ENCODE assay signal across 8 cellular contexts in genomic region chr20:58389324-58389967, GRCh38. TPM values are rescaled to one million over a fixed set of nuclear protein-coding genes. Genes with fewer than 3 reads are reported as not detected.
DNase-seq lines count a peak whose midpoint lies in the region; ATAC-seq lines count a peak whose summit lies in the region.

No MANE protein-coding gene starts in this region.

- H3K9me3 ChIP-seq in CD8-positive, alpha-beta memory T cell (ENCODE audit: low read length): no peaks in the 10 kb centered on the region
- H3K9me3 ChIP-seq in SK-N-MC (ENCODE audit: low read depth, low read length): no peaks in the 10 kb centered on the region
- no peaks in the 10 kb centered on the region for H3K9me3 ChIP-seq in ectodermal cell (ENCODE audit: control insufficient read depth, low read length)

- H3K36me3 ChIP-seq in CD8-positive, alpha-beta memory T cell (ENCODE audit: insufficient read depth, low read length): peaks cover 4% of the 10 kb centered on the region
- peaks cover 37% of the 10 kb centered on the region for H3K36me3 ChIP-seq in SK-N-MC (ENCODE audit: insufficient read depth, low read length)
- H3K36me3 ChIP-seq in ectodermal cell (ENCODE audit: control insufficient read depth, insufficient read depth, low read length): peaks cover 6% of the 10 kb centered on the region

- POLR2A ChIA-PET in CD8-positive, alpha-beta memory T cell (lab: Charles Lee): interaction anchor here (0.6 to 1.9 kb wide), 10 partner anchors 19 to 1998 kb away, joined by 3 to 15 read pairs (median 4); partner anchors contain the start of genes AURKA, RAB22A and STX16

- DNase-seq in CD8-positive, alpha-beta memory T cell: peak in 2 of 5 donors; percentile 46 to 48
- DNase-seq in SK-N-MC (ENCODE audit: low read depth, low spot score) (no peak), mesenteric fat pad (ENCODE audit: low spot score) (peak; percentile 90), GOT3 (lab: John Stamatoyannopoulos, UW) (no peak)

- peak overlapping the region; percentile 96 for H3K27ac ChIP-seq in CD8-positive, alpha-beta memory T cell (ENCODE audit: low read depth, low read length)
- H3K27ac ChIP-seq in SK-N-MC (peak overlapping the region; percentile 87), ectodermal cell (ENCODE audit: insufficient read depth, low read depth, low read length, poor library complexity, severe bottlenecking) (peak overlapping the region; percentile 80), temporal lobe (ENCODE audit: low read depth, low read length) (peak overlapping the region; percentile 62)

- WGBS in ectodermal cell, 2 experiments: 1 to 2% methylated on average over 56 of the region's 56 CpGs

- ATAC-seq in GM19043 (IDR thresholded peaks at IDR 0.05; ENCODE audit: low read depth, unreplicated experiment) (peak; percentile 15), HG03139 (IDR thresholded peaks at IDR 0.05; ENCODE audit: unreplicated experiment) (peak; percentile 30)

- peak overlapping the region; percentile 97 to 100 (median 99) for H3K27ac Mint-ChIP-seq in CD8-positive, alpha-beta memory T cell

- CTCF ChIA-PET in CD8-positive, alpha-beta memory T cell (lab: Charles Lee): interaction anchor here (1.0 to 1.1 kb wide), 4 partner anchors 32 to 262 kb away, joined by 3 to 6 read pairs (median 4); partner anchors contain the start of gene STX16

- peak overlapping the region; percentile 98 for H3K9ac ChIP-seq in SK-N-MC (ENCODE audit: insufficient read length)

- H3K9me3 Mint-ChIP-seq in CD8-positive, alpha-beta memory T cell: no peaks in the 10 kb centered on the region

- peaks cover 0 to 9% of the 10 kb centered on the region in 2 donors for H3K27me3 Mint-ChIP-seq in CD8-positive, alpha-beta memory T cell

- H3K4me1 Mint-ChIP-seq in CD8-positive, alpha-beta memory T cell: peaks cover 46 to 59% (median 57%) of the 10 kb centered on the region in 3 donors

- no peaks in the 10 kb centered on the region for H3K27me3 ChIP-seq in CD8-positive, alpha-beta memory T cell (ENCODE audit: insufficient read depth, low read length, poor library complexity, severe bottlenecking)
- H3K27me3 ChIP-seq in ectodermal cell (ENCODE audit: control insufficient read depth, insufficient read depth, low read length, poor library complexity, severe bottlenecking): no peaks in the 10 kb centered on the region

- H3K36me3 Mint-ChIP-seq in CD8-positive, alpha-beta memory T cell: peaks cover 0 to 34% (median 10%) of the 10 kb centered on the region in 3 donors

- peak overlapping the region; percentile 86 for H3K4me3 ChIP-seq in CD8-positive, alpha-beta memory T cell (ENCODE audit: low read length)
- peak overlapping the region; percentile 98 for H3K4me3 ChIP-seq in SK-N-MC
- peak overlapping the region; percentile 87 for H3K4me3 ChIP-seq in ectodermal cell (ENCODE audit: insufficient read depth, low read depth, low read length)

- peak overlapping the region; percentile 89 to 98 (median 95) for H3K4me3 Mint-ChIP-seq in CD8-positive, alpha-beta memory T cell

- peaks cover 51% of the 10 kb centered on the region for H3K4me1 ChIP-seq in CD8-positive, alpha-beta memory T cell (ENCODE audit: insufficient read depth, low read length)
- peaks cover 17% of the 10 kb centered on the region for H3K4me1 ChIP-seq in ectodermal cell (ENCODE audit: control insufficient read depth, insufficient read depth, low read length)

RNA-seq across cellular contexts. Expression of gene VAPB, which starts 0.4 kb away (rescaled TPM):
- total RNA-seq in CD8-positive, alpha-beta memory T cell: 10 to 100 TPM; 36.6 to 40.3 TPM
- polyA plus RNA-seq in CD8-positive, alpha-beta memory T cell: 31.5 TPM
- polyA plus RNA-seq in ectodermal cell (2013, experiment 1 of 4): 58.1 TPM
- 67.2 TPM for polyA plus RNA-seq in ectodermal cell (2013, experiment 2 of 4)
- polyA plus RNA-seq in ectodermal cell (2013, experiment 3 of 4): 40.0 TPM
- 47.3 TPM for polyA plus RNA-seq in ectodermal cell (2013, experiment 4 of 4)
- 51.5 TPM for total RNA-seq in mesenteric fat pad
- 22.6 TPM for total RNA-seq in temporal lobe
